In the genomic region with DNA sequence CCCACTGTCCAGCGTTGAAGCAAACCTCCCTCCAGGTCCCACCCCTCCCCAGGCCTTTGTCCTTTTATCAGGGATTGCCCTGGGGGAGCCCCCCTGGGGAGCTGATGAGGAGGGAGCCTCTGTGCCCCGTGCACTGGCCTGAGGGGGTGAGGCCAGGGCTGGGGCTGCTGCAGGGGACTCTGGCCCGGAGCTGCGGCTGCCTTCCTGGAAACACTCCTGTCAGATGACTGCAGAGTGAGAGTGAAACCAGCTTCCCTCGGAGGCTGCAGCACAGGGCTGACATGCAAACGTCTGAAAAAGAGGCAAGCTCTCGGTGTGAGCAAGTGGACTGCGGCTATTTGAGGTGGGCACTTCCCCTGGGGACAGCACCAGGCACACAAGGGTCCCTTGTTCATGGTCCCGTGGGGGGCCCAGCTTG, we compare ENCODE assay signal across 8 cellular contexts. TPM values are rescaled to one million over a fixed set of nuclear protein-coding genes. Genes with fewer than 3 reads are reported as not detected.
DNase-seq lines count a peak whose midpoint lies in the region; ATAC-seq lines count a peak whose summit lies in the region.

No MANE protein-coding gene starts in this region.

- peak; percentile 75 for DNase-seq in H7
- DNase-seq in activated CD4-positive, alpha-beta T cell treated with anti-CD3 and anti-CD28 coated beads, Interleukin-2, amount 50 U/mL, for 48 hours: peak; percentile 71 to 79
- DNase-seq in stimulated activated CD8-positive, alpha-beta memory T cell treated with anti-CD3 and anti-CD28 coated beads, Interleukin-7, amount 100 ng/mL, for 4 hours (ENCODE audit: low read depth in 2 of 2): peak; percentile 41 to 42

- H3K27me3 ChIP-seq in BLaER1: no peaks in the 10 kb centered on the region
- no peaks in the 10 kb centered on the region for H3K27me3 ChIP-seq in H7 (ENCODE audit: control insufficient read depth, insufficient read depth, low read length)
- no peaks in the 10 kb centered on the region for H3K27me3 ChIP-seq in iPS-15b (ENCODE audit: control insufficient read depth, insufficient read depth, low read length)

- peak overlapping the region; percentile 75 for H3K4me2 ChIP-seq in BLaER1

- H3K9me3 ChIP-seq in BLaER1 (no peaks in the 10 kb centered on the region), iPS-15b (ENCODE audit: control insufficient read depth, insufficient read depth, low read length) (no peaks in the 10 kb centered on the region)

- H3K36me3 ChIP-seq in BLaER1: no peaks in the 10 kb centered on the region
- H3K36me3 ChIP-seq in H7 (replicated peaks; ENCODE audit: control insufficient read depth, insufficient read depth, low read length): no peaks in the 10 kb centered on the region
- H3K36me3 ChIP-seq in iPS-15b (ENCODE audit: control insufficient read depth, insufficient read depth, low read length): no peaks in the 10 kb centered on the region

- H3K9ac ChIP-seq in BLaER1 (peak overlapping the region; percentile 43; the same call in 1 of the 2 replicates), iPS-15b (ENCODE audit: low read depth, low read length) (peak overlapping the region; percentile 24)

- H4K20me1 ChIP-seq in BLaER1: peaks cover under 1% of the 10 kb centered on the region; the same call in 1 of the 2 replicates

- H3K27ac ChIP-seq in BLaER1: peak overlapping the region; percentile 40; the same call in 1 of the 2 replicates

- H3K4me1 ChIP-seq in BLaER1: peaks cover 32% of the 10 kb centered on the region
- peaks cover 5% of the 10 kb centered on the region for H3K4me1 ChIP-seq in iPS-15b (ENCODE audit: control insufficient read depth, insufficient read depth, low read length)

- ATAC-seq in HG02588 (IDR thresholded peaks at IDR 0.05; ENCODE audit: unreplicated experiment): no peak
- no peak for ATAC-seq in HG02763 (IDR thresholded peaks at IDR 0.05; ENCODE audit: unreplicated experiment)
- ATAC-seq in HG03520 (IDR thresholded peaks at IDR 0.05; ENCODE audit: unreplicated experiment): no peak

- H3K4me3 ChIP-seq in BLaER1 (peak overlapping the region; percentile 26; the same call in 1 of the 2 replicates), H7 (ENCODE audit: insufficient read depth, low read depth, low read length) (no peak overlapping the region), iPS-15b (ENCODE audit: low read depth, low read length) (no peak overlapping the region)

RNA-seq across cellular contexts. Expression of gene TRAF2, which starts 4.6 kb away (rescaled TPM):
- total RNA-seq in H7 (2014; rRNA removed; shearing (Covaris generic)): 40.9 and 48.6 TPM in 2 replicates

RNA-seq across cellular contexts. Expression of gene EDF1, which starts 15.6 kb away (rescaled TPM):
- 213 and 240 TPM in 2 replicates for total RNA-seq in H7 (2014; rRNA removed; shearing (Covaris generic))

RNA-seq across cellular contexts. Expression of gene MAMDC4, which starts 29.6 kb away (rescaled TPM):
- 1.2 and 3.0 TPM in 2 replicates for total RNA-seq in H7 (2014; rRNA removed; shearing (Covaris generic))

RNA-seq across cellular contexts. Expression of gene PHPT1, which starts 32.5 kb away (rescaled TPM):
- 68.2 and 75.5 TPM in 2 replicates for total RNA-seq in H7 (2014; rRNA removed; shearing (Covaris generic))

RNA-seq across cellular contexts. Expression of gene AJM1, which starts 39.4 kb away (rescaled TPM):
- 0.14 and 0.52 TPM in 2 replicates for total RNA-seq in H7 (2014; rRNA removed; shearing (Covaris generic))
